31 cellular contexts compared by ENCODE assay signal in the genomic region with DNA sequence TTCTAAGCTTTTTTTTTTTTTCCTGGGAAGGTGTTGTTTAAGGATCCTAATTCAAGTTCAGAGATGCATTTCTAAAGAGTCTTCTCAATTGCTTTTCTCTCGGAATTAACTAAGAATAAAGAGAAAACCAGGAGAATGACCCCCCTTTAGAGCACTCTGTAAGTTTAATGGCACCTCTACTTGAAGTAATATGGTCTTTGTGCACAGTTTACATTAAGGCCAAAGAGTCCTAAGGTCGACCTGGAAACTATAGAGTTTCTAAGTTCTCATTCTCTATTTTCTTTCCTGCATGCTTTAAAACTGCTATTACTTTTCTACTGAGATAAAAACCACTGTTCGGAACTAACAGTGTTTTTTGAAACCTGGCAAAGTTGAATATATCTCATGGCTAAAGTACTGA.
"Had no signal": no experiment of that assay in that cellular context is flagged by ENCODE, and none has a peak within 500 bp of the region (broad histone marks: within the 10 kb centered on the region; RNA-seq: fewer than 3 reads in every experiment).

No MANE protein-coding gene starts in this region.

- H3K27ac ChIP-seq: ascending aorta, breast epithelium, cardiac muscle cell, colonic mucosa, dorsolateral prefrontal cortex, esophagus muscularis mucosa, foreskin keratinocyte, gastrocnemius medialis, heart left ventricle had no signal

- H3K4me1 ChIP-seq: ascending aorta, breast epithelium, colonic mucosa, esophagus muscularis mucosa, foreskin keratinocyte, gastrocnemius medialis, heart left ventricle had no signal

- H3K36me3 ChIP-seq: ascending aorta, breast epithelium, cardiac muscle cell, colonic mucosa, esophagus muscularis mucosa, gastrocnemius medialis, heart left ventricle had no signal

- H3K9me3 ChIP-seq: ascending aorta, colonic mucosa, gastrocnemius medialis had no signal

- H3K4me3 ChIP-seq: ascending aorta, breast epithelium, cardiac muscle cell, colonic mucosa, dorsolateral prefrontal cortex, esophagus muscularis mucosa, gastrocnemius medialis, heart left ventricle had no signal

- H3K4me3 Mint-ChIP-seq: activated CD4-positive, alpha-beta memory T cell treated with anti-CD3 and anti-CD28 coated beads, Interleukin-2, amount 10 ng/mL, durations not matched to agents 7 days and 5 days; activated CD4-positive, alpha-beta T cell treated with anti-CD3 and anti-CD28 coated beads, Interleukin-2, amount 10 ng/mL, durations not matched to agents 7 days and 5 days; activated naive CD4-positive, alpha-beta T cell treated with anti-CD3 and anti-CD28 coated beads, Interleukin-2, amount 10 ng/mL, durations not matched to agents 7 days and 5 days; activated naive CD8-positive, alpha-beta T cell treated with anti-CD3 and anti-CD28 coated beads, Interleukin-2, amount 10 ng/mL, durations not matched to agents 7 days and 5 days; activated T-cell treated with anti-CD3 and anti-CD28 coated beads, Interleukin-2, amount 50 U/mL, for 24 hours; activated T-cell treated with anti-CD3 and anti-CD28 coated beads, Interleukin-2, amount 50 U/mL, for 72 hours; brain; endodermal cell had no signal

- ATAC-seq: activated naive CD4-positive, alpha-beta T cell treated with anti-CD3 and anti-CD28 coated beads, Interleukin-2, amount 50 U/mL, for 72 hours; activated T-cell treated with anti-CD3 and anti-CD28 coated beads, Interleukin-2, amount 50 U/mL, for 72 hours; foreskin keratinocyte; gastrocnemius medialis; heart left ventricle had no signal

- H3K36me3 Mint-ChIP-seq: activated naive CD4-positive, alpha-beta T cell treated with anti-CD3 and anti-CD28 coated beads, Interleukin-2, amount 10 ng/mL, durations not matched to agents 7 days and 5 days; activated naive CD8-positive, alpha-beta T cell treated with anti-CD3 and anti-CD28 coated beads, Interleukin-2, amount 10 ng/mL, durations not matched to agents 7 days and 5 days; brain had no signal

- DNase-seq: activated CD4-positive, alpha-beta memory T cell treated with anti-CD3 and anti-CD28 coated beads, Interleukin-2, amount 10 ng/mL, durations not matched to agents 7 days and 5 days; activated CD4-positive, alpha-beta T cell treated with anti-CD3 and anti-CD28 coated beads for 1 hour; activated CD4-positive, alpha-beta T cell treated with anti-CD3 and anti-CD28 coated beads for 4 hours; activated CD4-positive, alpha-beta T cell treated with anti-CD3 and anti-CD28 coated beads, Interleukin-2, amount 10 ng/mL, durations not matched to agents 7 days and 5 days; activated CD4-positive, alpha-beta T cell treated with anti-CD3 and anti-CD28 coated beads, Interleukin-2, amount 50 U/mL, for 4 hours; activated CD8-positive, alpha-beta memory T cell treated with anti-CD3 and anti-CD28 coated beads, Interleukin-2, amount 50 U/mL, for 48 hours; activated gamma-delta T cell; activated naive CD4-positive, alpha-beta T cell; activated naive CD4-positive, alpha-beta T cell treated with anti-CD3 and anti-CD28 coated beads, Interleukin-2, amount 10 ng/mL, durations not matched to agents 7 days and 5 days; activated naive CD8-positive, alpha-beta T cell treated with anti-CD3 and anti-CD28 coated beads, Interleukin-2, amount 10 ng/mL, durations not matched to agents 7 days and 5 days; activated T-cell treated with anti-CD3 and anti-CD28 coated beads for 4 hours; activated T-cell treated with anti-CD3 and anti-CD28 coated beads, Interleukin-2, amount 50 U/mL, for 24 hours; activated T-cell treated with anti-CD3 and anti-CD28 coated beads, Interleukin-2, amount 50 U/mL, for 72 hours; central memory CD4-positive, alpha-beta T cell; cerebellar nuclear complex; colonic mucosa; dorsolateral prefrontal cortex; effector memory CD4-positive, alpha-beta T cell; endodermal cell; erythroblast; foreskin keratinocyte; gastrocnemius medialis; glutamatergic neuron; heart left ventricle; T-helper 2 cell had no signal

- H3K27me3 ChIP-seq: ascending aorta, breast epithelium, cardiac muscle cell, colonic mucosa, dorsolateral prefrontal cortex, esophagus muscularis mucosa, foreskin keratinocyte, gastrocnemius medialis, heart left ventricle had no signal

- H3K27me3 Mint-ChIP-seq: activated CD4-positive, alpha-beta memory T cell treated with anti-CD3 and anti-CD28 coated beads, Interleukin-2, amount 10 ng/mL, durations not matched to agents 7 days and 5 days; activated CD4-positive, alpha-beta T cell treated with anti-CD3 and anti-CD28 coated beads, Interleukin-2, amount 10 ng/mL, durations not matched to agents 7 days and 5 days; activated naive CD4-positive, alpha-beta T cell treated with anti-CD3 and anti-CD28 coated beads, Interleukin-2, amount 10 ng/mL, durations not matched to agents 7 days and 5 days; activated naive CD8-positive, alpha-beta T cell treated with anti-CD3 and anti-CD28 coated beads, Interleukin-2, amount 10 ng/mL, durations not matched to agents 7 days and 5 days; activated T-cell treated with anti-CD3 and anti-CD28 coated beads, Interleukin-2, amount 50 U/mL, for 24 hours; brain had no signal

- H3K27ac Mint-ChIP-seq: activated CD4-positive, alpha-beta memory T cell treated with anti-CD3 and anti-CD28 coated beads, Interleukin-2, amount 10 ng/mL, durations not matched to agents 7 days and 5 days; activated CD4-positive, alpha-beta T cell treated with anti-CD3 and anti-CD28 coated beads, Interleukin-2, amount 10 ng/mL, durations not matched to agents 7 days and 5 days; activated naive CD4-positive, alpha-beta T cell treated with anti-CD3 and anti-CD28 coated beads, Interleukin-2, amount 10 ng/mL, durations not matched to agents 7 days and 5 days; activated naive CD8-positive, alpha-beta T cell treated with anti-CD3 and anti-CD28 coated beads, Interleukin-2, amount 10 ng/mL, durations not matched to agents 7 days and 5 days; activated T-cell treated with anti-CD3 and anti-CD28 coated beads, Interleukin-2, amount 50 U/mL, for 24 hours; activated T-cell treated with anti-CD3 and anti-CD28 coated beads, Interleukin-2, amount 50 U/mL, for 72 hours; brain; endodermal cell had no signal
